Comparison of ENCODE assay signal across 1 cellular context in the genomic region with DNA sequence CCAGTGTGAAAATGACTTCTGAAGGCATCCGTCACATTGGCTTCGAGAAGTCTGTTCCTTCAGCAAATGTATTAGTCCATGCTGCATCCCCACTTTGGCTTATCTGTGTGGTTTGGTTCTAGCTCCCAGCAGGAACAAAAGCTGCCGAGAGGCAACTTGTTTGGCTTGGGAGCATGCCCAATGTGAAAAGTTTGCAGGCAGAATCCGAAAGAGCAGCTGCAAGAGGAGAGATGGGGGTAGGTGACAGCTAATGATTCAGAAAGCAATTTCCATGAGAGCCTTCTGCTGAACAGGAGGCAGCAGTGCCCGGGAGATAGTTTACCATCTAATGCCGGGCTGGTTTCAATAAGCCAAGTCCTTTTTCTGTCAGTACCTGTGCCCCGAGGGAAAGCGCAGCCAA.
TF ChIP-seq lines count a peak whose summit lies in the region.

No MANE protein-coding gene starts in this region.

TF ChIP-seq in GM23338, 12 proteins besides CTCF, POLR2A, EP300 and RAD21:
- TF ChIP-seq, protein P1, sequence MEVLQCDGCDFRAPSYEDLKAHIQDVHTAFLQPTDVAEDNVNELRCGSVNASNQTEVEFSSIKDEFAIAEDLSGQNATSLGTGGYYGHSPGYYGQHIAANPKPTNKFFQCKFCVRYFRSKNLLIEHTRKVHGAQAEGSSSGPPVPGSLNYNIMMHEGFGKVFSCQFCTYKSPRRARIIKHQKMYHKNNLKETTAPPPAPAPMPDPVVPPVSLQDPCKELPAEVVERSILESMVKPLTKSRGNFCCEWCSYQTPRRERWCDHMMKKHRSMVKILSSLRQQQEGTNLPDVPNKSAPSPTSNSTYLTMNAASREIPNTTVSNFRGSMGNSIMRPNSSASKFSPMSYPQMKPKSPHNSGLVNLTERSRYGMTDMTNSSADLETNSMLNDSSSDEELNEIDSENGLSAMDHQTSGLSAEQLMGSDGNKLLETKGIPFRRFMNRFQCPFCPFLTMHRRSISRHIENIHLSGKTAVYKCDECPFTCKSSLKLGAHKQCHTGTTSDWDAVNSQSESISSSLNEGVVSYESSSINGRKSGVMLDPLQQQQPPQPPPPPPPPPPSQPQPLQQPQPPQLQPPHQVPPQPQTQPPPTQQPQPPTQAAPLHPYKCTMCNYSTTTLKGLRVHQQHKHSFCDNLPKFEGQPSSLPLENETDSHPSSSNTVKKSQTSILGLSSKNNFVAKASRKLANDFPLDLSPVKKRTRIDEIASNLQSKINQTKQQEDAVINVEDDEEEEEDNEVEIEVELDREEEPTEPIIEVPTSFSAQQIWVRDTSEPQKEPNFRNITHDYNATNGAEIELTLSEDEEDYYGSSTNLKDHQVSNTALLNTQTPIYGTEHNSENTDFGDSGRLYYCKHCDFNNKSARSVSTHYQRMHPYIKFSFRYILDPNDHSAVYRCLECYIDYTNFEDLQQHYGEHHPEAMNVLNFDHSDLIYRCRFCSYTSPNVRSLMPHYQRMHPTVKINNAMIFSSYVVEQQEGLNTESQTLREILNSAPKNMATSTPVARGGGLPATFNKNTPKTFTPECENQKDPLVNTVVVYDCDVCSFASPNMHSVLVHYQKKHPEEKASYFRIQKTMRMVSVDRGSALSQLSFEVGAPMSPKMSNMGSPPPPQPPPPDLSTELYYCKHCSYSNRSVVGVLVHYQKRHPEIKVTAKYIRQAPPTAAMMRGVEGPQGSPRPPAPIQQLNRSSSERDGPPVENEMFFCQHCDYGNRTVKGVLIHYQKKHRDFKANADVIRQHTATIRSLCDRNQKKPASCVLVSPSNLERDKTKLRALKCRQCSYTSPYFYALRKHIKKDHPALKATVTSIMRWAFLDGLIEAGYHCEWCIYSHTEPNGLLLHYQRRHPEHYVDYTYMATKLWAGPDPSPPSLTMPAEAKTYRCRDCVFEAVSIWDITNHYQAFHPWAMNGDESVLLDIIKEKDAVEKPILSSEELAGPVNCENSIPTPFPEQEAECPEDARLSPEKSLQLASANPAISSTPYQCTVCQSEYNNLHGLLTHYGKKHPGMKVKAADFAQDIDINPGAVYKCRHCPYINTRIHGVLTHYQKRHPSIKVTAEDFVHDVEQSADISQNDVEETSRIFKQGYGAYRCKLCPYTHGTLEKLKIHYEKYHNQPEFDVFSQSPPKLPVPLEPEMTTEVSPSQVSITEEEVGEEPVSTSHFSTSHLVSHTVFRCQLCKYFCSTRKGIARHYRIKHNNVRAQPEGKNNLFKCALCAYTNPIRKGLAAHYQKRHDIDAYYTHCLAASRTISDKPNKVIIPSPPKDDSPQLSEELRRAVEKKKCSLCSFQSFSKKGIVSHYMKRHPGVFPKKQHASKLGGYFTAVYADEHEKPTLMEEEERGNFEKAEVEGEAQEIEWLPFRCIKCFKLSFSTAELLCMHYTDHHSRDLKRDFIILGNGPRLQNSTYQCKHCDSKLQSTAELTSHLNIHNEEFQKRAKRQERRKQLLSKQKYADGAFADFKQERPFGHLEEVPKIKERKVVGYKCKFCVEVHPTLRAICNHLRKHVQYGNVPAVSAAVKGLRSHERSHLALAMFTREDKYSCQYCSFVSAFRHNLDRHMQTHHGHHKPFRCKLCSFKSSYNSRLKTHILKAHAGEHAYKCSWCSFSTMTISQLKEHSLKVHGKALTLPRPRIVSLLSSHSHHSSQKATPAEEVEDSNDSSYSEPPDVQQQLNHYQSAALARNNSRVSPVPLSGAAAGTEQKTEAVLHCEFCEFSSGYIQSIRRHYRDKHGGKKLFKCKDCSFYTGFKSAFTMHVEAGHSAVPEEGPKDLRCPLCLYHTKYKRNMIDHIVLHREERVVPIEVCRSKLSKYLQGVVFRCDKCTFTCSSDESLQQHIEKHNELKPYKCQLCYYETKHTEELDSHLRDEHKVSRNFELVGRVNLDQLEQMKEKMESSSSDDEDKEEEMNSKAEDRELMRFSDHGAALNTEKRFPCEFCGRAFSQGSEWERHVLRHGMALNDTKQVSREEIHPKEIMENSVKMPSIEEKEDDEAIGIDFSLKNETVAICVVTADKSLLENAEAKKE (CRISPR knock-in tag; IDR thresholded peaks at IDR 0.05) = no peak
- TF ChIP-seq, protein P2, sequence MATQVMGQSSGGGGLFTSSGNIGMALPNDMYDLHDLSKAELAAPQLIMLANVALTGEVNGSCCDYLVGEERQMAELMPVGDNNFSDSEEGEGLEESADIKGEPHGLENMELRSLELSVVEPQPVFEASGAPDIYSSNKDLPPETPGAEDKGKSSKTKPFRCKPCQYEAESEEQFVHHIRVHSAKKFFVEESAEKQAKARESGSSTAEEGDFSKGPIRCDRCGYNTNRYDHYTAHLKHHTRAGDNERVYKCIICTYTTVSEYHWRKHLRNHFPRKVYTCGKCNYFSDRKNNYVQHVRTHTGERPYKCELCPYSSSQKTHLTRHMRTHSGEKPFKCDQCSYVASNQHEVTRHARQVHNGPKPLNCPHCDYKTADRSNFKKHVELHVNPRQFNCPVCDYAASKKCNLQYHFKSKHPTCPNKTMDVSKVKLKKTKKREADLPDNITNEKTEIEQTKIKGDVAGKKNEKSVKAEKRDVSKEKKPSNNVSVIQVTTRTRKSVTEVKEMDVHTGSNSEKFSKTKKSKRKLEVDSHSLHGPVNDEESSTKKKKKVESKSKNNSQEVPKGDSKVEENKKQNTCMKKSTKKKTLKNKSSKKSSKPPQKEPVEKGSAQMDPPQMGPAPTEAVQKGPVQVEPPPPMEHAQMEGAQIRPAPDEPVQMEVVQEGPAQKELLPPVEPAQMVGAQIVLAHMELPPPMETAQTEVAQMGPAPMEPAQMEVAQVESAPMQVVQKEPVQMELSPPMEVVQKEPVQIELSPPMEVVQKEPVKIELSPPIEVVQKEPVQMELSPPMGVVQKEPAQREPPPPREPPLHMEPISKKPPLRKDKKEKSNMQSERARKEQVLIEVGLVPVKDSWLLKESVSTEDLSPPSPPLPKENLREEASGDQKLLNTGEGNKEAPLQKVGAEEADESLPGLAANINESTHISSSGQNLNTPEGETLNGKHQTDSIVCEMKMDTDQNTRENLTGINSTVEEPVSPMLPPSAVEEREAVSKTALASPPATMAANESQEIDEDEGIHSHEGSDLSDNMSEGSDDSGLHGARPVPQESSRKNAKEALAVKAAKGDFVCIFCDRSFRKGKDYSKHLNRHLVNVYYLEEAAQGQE (IDR thresholded peaks at IDR 0.05; ENCODE audit: unreplicated experiment) = no peak
- no peak for TF ChIP-seq ZNF331 (CRISPR knock-in tag; IDR thresholded peaks at IDR 0.05; ENCODE audit: low read depth)
- TF ChIP-seq POLR2AphosphoS5 (IDR thresholded peaks at IDR 0.05; ENCODE audit: low read depth) = no peak
- no peak for TF ChIP-seq EZH2phosphoT487 (IDR thresholded peaks at IDR 0.05; ENCODE audit: unreplicated experiment)
- TF ChIP-seq NANOG (IDR thresholded peaks at IDR 0.05; ENCODE audit: borderline replicate concordance) = no peak
- TF ChIP-seq JUNB (IDR thresholded peaks at IDR 0.05; ENCODE audit: unreplicated experiment) = no peak
- no peak for TF ChIP-seq EZH2 (IDR thresholded peaks at IDR 0.05; ENCODE audit: low read depth, unreplicated experiment)
- TF ChIP-seq STAT1 (IDR thresholded peaks at IDR 0.05; ENCODE audit: unreplicated experiment) = no peak
- TF ChIP-seq CREB1 (CRISPR knock-in tag; IDR thresholded peaks at IDR 0.05; ENCODE audit: low read depth) = no peak
- no peak for TF ChIP-seq ZNF114 (CRISPR knock-in tag; IDR thresholded peaks at IDR 0.05)
- TF ChIP-seq, protein P3, sequence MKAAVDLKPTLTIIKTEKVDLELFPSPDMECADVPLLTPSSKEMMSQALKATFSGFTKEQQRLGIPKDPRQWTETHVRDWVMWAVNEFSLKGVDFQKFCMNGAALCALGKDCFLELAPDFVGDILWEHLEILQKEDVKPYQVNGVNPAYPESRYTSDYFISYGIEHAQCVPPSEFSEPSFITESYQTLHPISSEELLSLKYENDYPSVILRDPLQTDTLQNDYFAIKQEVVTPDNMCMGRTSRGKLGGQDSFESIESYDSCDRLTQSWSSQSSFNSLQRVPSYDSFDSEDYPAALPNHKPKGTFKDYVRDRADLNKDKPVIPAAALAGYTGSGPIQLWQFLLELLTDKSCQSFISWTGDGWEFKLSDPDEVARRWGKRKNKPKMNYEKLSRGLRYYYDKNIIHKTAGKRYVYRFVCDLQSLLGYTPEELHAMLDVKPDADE (IDR thresholded peaks at IDR 0.05) = no peak
